8 cellular contexts compared by ENCODE assay signal in the genomic region with DNA sequence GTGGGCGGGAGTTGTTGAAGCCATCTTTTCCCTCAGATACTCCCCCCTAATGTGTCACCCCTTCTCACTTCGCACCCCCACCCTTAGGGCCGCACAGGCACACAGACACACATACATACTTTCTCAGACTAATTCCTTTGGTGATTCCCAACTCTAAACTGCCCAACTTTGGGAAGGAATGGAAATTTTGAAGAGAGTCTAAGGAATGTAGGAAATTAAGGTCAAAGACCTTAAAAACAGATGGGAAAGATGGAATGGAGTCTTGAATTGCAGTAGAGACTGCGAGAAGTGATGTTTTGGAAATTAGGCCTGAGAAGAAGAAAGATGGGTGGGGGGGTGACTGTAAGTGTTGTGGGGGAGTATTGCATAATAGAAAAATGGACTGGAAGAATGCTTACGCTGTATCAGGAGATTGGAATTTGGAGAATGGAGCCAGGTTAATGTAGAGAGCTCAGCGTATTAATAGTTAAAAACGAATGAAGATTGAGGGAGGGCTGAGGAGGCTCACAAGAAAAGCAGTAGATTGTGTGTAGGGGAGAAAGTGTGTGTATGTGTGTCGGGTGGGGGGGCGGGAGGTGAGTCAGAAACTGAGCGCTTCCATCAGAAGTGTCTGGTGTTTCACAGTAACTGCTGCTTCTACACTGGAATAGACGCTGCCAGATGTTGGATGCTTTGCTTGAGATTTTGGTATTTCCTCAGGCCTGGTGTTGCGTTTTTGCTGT. TPM values are rescaled to one million over a fixed set of nuclear protein-coding genes. Genes with fewer than 3 reads are reported as not detected.
DNase-seq lines count a peak whose midpoint lies in the region; ATAC-seq and TF ChIP-seq lines count a peak whose summit lies in the region.

No MANE protein-coding gene starts in this region.

- no peaks in the 10 kb centered on the region for H3K27me3 Mint-ChIP-seq in naive B cell

- DNase-seq in NOMO-1 treated with DMSO at 0.1 percent for 48 hours (lab: John Stamatoyannopoulos, UW; ENCODE audit: unreplicated experiment) (peak; percentile 11), NOMO-1 (lab: John Stamatoyannopoulos, UW; ENCODE audit: unreplicated experiment in 2 of 2) (no peak), SJSA1 (ENCODE audit: low read depth in 1 of 2, low spot score in 2 of 2) (peak; percentile 61 to 75), naive B cell (no peak), GM13977 (ENCODE audit: low spot score) (no peak), C1 segment of cervical spinal cord (lab: John Stamatoyannopoulos, UW) (no peak), DMS53 treated with DMSO at 0.1 percent for 48 hours (lab: John Stamatoyannopoulos, UW; ENCODE audit: unreplicated experiment) (no peak)

- TF ChIP-seq CTCF in GM13977 (IDR thresholded peaks at IDR 0.05; ENCODE audit: extremely low read depth, insufficient read depth, missing control alignments), result no peak

- in situ Hi-C loops in GM13977 (cut with MboI; ENCODE audit: low pct_unique_long_range_greater_than_20kb, low sequenced_read_pairs, unreplicated experiment), result no loop called here

- peak overlapping the region; percentile 64 for H3K4me3 ChIP-seq in SJSA1
- H3K4me3 ChIP-seq in ectodermal cell (ENCODE audit: insufficient read depth, low read depth, low read length), result peak overlapping the region; percentile 74

- peaks cover 34 to 54% (median 52%) of the 10 kb centered on the region in 3 donors for H3K4me1 Mint-ChIP-seq in naive B cell

- H3K36me3 ChIP-seq in SJSA1, result peaks cover 43% of the 10 kb centered on the region
- H3K36me3 ChIP-seq in ectodermal cell (ENCODE audit: control insufficient read depth, insufficient read depth, low read length), result peaks cover 6% of the 10 kb centered on the region

- H3K4me1 ChIP-seq in SJSA1 (replicated peaks), result peaks cover 20% of the 10 kb centered on the region
- peaks cover 5% of the 10 kb centered on the region for H3K4me1 ChIP-seq in ectodermal cell (ENCODE audit: control insufficient read depth, insufficient read depth, low read length)

- H3K9me3 ChIP-seq in SJSA1 (replicated peaks), result no peaks in the 10 kb centered on the region
- H3K9me3 ChIP-seq in ectodermal cell (ENCODE audit: control insufficient read depth, low read length), result no peaks in the 10 kb centered on the region

- no peak for ATAC-seq in naive B cell (ENCODE audit: low read depth in 2 of 2)

- no peaks in the 10 kb centered on the region for H3K9me3 Mint-ChIP-seq in naive B cell

- peak overlapping the region; percentile 93 to 100 (median 98) for H3K4me3 Mint-ChIP-seq in naive B cell

- H3K27ac Mint-ChIP-seq in naive B cell, result peak overlapping the region; percentile 24 to 99 (median 98)

- H3K27me3 ChIP-seq in SJSA1 (replicated peaks), result no peaks in the 10 kb centered on the region
- H3K27me3 ChIP-seq in ectodermal cell (ENCODE audit: control insufficient read depth, insufficient read depth, low read length, poor library complexity, severe bottlenecking), result no peaks in the 10 kb centered on the region

- WGBS in ectodermal cell, 2 experiments, result 36 to 40% methylated on average over 11 of the region's 12 CpGs

- peaks cover 0 to 9% of the 10 kb centered on the region in 2 donors for H3K36me3 Mint-ChIP-seq in naive B cell

- H3K27ac ChIP-seq in SJSA1 (peak overlapping the region; percentile 74), ectodermal cell (ENCODE audit: insufficient read depth, low read depth, low read length, poor library complexity, severe bottlenecking) (no peak overlapping the region)

RNA-seq across cellular contexts. Expression of gene PIP5K1A, which starts 1.7 kb away (rescaled TPM):
- 46.5 and 69.9 TPM in 2 replicates for total RNA-seq in SJSA1 (2014; rRNA removed; shearing (Covaris generic))
- 93.4 TPM for polyA plus RNA-seq in ectodermal cell (2013, experiment 1 of 4)
- polyA plus RNA-seq in ectodermal cell (2013, experiment 2 of 4), result 96.9 TPM
- 69.3 TPM for polyA plus RNA-seq in ectodermal cell (2013, experiment 3 of 4)
- 79.6 TPM for polyA plus RNA-seq in ectodermal cell (2013, experiment 4 of 4)
- 10 to 100 TPM; 17.0 to 22.9 (median 19.7) TPM for polyA plus RNA-seq in naive B cell (ENCODE audit: low read depth in 6 of 6)

RNA-seq across cellular contexts. Expression of gene VPS72, which starts 10.0 kb away (rescaled TPM):
- 52.8 and 66.6 TPM in 2 replicates for total RNA-seq in SJSA1 (2014; rRNA removed; shearing (Covaris generic))
- 108 TPM for polyA plus RNA-seq in ectodermal cell (2013, experiment 1 of 4)
- polyA plus RNA-seq in ectodermal cell (2013, experiment 2 of 4), result 113 TPM
- 87.2 TPM for polyA plus RNA-seq in ectodermal cell (2013, experiment 3 of 4)
- polyA plus RNA-seq in ectodermal cell (2013, experiment 4 of 4), result 103 TPM
- polyA plus RNA-seq in naive B cell (ENCODE audit: low read depth in 6 of 6), result 10 to 100 TPM; 58.1 to 81.1 (median 72.1) TPM

RNA-seq across cellular contexts. Expression of gene TMOD4, which starts 24.2 kb away (rescaled TPM):
- 1.2 TPM in 1 of 2 replicates, not detected in the other for total RNA-seq in SJSA1 (2014; rRNA removed; shearing (Covaris generic))
- not detected for polyA plus RNA-seq in ectodermal cell (2013, experiment 1 of 4)
- polyA plus RNA-seq in ectodermal cell (2013, experiment 2 of 4), result 1.00 TPM
- 1.3 TPM for polyA plus RNA-seq in ectodermal cell (2013, experiment 3 of 4)
- polyA plus RNA-seq in ectodermal cell (2013, experiment 4 of 4), result 1.0 TPM
- 1 to 10 TPM in 1 of 6 donors, under 1 TPM in 2, not detected in 3; 0.32 to 1.2 (median 0.53) TPM for polyA plus RNA-seq in naive B cell (ENCODE audit: low read depth in 6 of 6)

RNA-seq across cellular contexts. Expression of gene SCNM1, which starts 34.1 kb away (rescaled TPM):
- total RNA-seq in SJSA1 (2014; rRNA removed; shearing (Covaris generic)), result 52.9 and 62.9 TPM in 2 replicates
- 41.6 TPM for polyA plus RNA-seq in ectodermal cell (2013, experiment 1 of 4)
- polyA plus RNA-seq in ectodermal cell (2013, experiment 2 of 4), result 40.0 TPM
- polyA plus RNA-seq in ectodermal cell (2013, experiment 3 of 4), result 39.3 TPM
- polyA plus RNA-seq in ectodermal cell (2013, experiment 4 of 4), result 42.8 TPM
- 10 to 100 TPM; 62.2 to 96.1 (median 71.2) TPM for polyA plus RNA-seq in naive B cell (ENCODE audit: low read depth in 6 of 6)

RNA-seq across cellular contexts. Expression of gene LYSMD1, which starts 34.3 kb away (rescaled TPM):
- 15.8 and 18.3 TPM in 2 replicates for total RNA-seq in SJSA1 (2014; rRNA removed; shearing (Covaris generic))
- 14.8 TPM for polyA plus RNA-seq in ectodermal cell (2013, experiment 1 of 4)
- polyA plus RNA-seq in ectodermal cell (2013, experiment 2 of 4), result 10.8 TPM
- 10.7 TPM for polyA plus RNA-seq in ectodermal cell (2013, experiment 3 of 4)
- polyA plus RNA-seq in ectodermal cell (2013, experiment 4 of 4), result 13.0 TPM
- polyA plus RNA-seq in naive B cell (ENCODE audit: low read depth in 6 of 6), result 1 to 10 TPM in 1 of 6 donors, under 1 TPM in 4, not detected in 1; 0.25 to 1.1 (median 0.60) TPM

Comparison
In these comparisons a context has a peak if more than half of its experiments do, and no peak if none do; other contexts are left out.
1. DNase-seq: peak in NOMO-1 treated with DMSO at 0.1 percent for 48 hours (single experiment) and SJSA1 (2 of 2); none in NOMO-1 (0 of 2), naive B cell (single experiment), GM13977 (single experiment), C1 segment of cervical spinal cord (0 of 14) and DMS53 treated with DMSO at 0.1 percent for 48 hours (single experiment).